ENCODE assay signal across 28 cellular contexts in the genomic region with DNA sequence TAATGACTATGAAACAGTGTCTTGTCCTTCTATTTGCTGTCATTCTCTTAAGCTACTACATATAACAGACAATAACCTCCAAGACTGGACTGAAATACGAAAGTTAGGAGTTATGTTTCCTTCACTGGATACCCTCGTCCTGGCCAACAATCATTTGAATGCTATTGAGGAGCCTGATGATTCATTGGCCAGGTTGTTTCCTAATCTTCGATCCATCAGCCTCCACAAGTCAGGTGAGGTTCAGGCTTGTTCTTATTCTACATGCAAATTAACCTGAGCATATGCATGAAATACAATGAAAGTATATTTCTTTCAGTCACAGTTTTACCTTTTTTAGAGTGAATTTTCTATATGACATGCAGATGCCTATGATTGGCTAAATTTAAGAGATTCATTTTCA.
"Had no signal": no experiment of that assay in that cellular context is flagged by ENCODE, and none has a peak within 500 bp of the region (broad histone marks: within the 10 kb centered on the region; RNA-seq: fewer than 3 reads in every experiment).

No MANE protein-coding gene starts in this region.

- DNase-seq: occipital lobe; ovary; posterior cingulate gyrus; psoas muscle; right cardiac atrium; right lobe of liver; sigmoid colon; small intestine; stimulated activated CD4-positive, alpha-beta T cell treated with anti-CD3 and anti-CD28 coated beads, Interleukin-15, amount 100 ng/mL, for 24 hours; stimulated activated CD4-positive, alpha-beta T cell treated with anti-CD3 and anti-CD28 coated beads, Interleukin-2, amount 100 ng/mL, for 24 hours; stimulated activated CD4-positive, alpha-beta T cell treated with anti-CD3 and anti-CD28 coated beads, Interleukin-2, amount 100 ng/mL, for 48 hours; stimulated activated CD4-positive, alpha-beta T cell treated with anti-CD3 and anti-CD28 coated beads, Interleukin-4, amount 100 ng/mL, for 24 hours; stimulated activated naive B cell treated with anti-CD40 and anti-IgM and Interleukin-4, amounts not matched to agents 10 μg/mL and 1 μg/mL and 100 μg/mL, for 72 hours; stimulated activated naive CD4-positive, alpha-beta T cell treated with Interleukin-2 at 50 U/mL for 16 hours; stomach; thyroid gland; trophoblast cell; upper lobe of left lung had no signal

- FAIRE-seq: small intestine, urothelium cell line had no signal

- H3K27ac Mint-ChIP-seq: nephron; neural progenitor cell; progenitor cell of endocrine pancreas; stimulated activated effector memory CD8-positive, alpha-beta T cell treated with anti-CD3 and anti-CD28 coated beads, Interleukin-12 subunit alpha, Interleukin-12 subunit beta, amount 100 ng/mL, for 72 hours; stimulated activated naive B cell treated with anti-CD40 and anti-IgM and Interleukin-4, amounts not matched to agents 10 μg/mL and 1 μg/mL and 100 μg/mL, for 72 hours; stimulated activated naive CD8-positive, alpha-beta T cell treated with anti-CD3 and anti-CD28 coated beads, Interleukin-15, Interleukin-2, amounts not matched to agents 100 ng/mL and 50 ng/mL, for 24 hours had no signal

- H3K4me3 ChIP-seq: neural progenitor cell, ovary, psoas muscle, right lobe of liver, sigmoid colon, stomach, thoracic aorta, thyroid gland, tibial nerve, upper lobe of left lung, vagina had no signal

- H3K27me3 ChIP-seq: neural progenitor cell, ovary, right lobe of liver, sigmoid colon, stomach, thyroid gland, tibial nerve, upper lobe of left lung, vagina had no signal

- H3K4me1 ChIP-seq: neural progenitor cell, parathyroid adenoma, psoas muscle, right lobe of liver, sigmoid colon, thyroid gland, tibial nerve, vagina had no signal

- H3K9ac ChIP-seq: neural progenitor cell, parathyroid adenoma had no signal

- H3K79me2 ChIP-seq: parathyroid adenoma had no signal

- H3K36me3 ChIP-seq: ovary had no signal

- H3K9me3 Mint-ChIP-seq: nephron; neural progenitor cell; stimulated activated effector memory CD8-positive, alpha-beta T cell treated with anti-CD3 and anti-CD28 coated beads, Interleukin-12 subunit alpha, Interleukin-12 subunit beta, amount 100 ng/mL, for 72 hours; stimulated activated naive B cell treated with anti-CD40 and anti-IgM and Interleukin-4, amounts not matched to agents 10 μg/mL and 1 μg/mL and 100 μg/mL, for 72 hours; stimulated activated naive CD8-positive, alpha-beta T cell treated with anti-CD3 and anti-CD28 coated beads, Interleukin-15, Interleukin-2, amounts not matched to agents 100 ng/mL and 50 ng/mL, for 24 hours had no signal

- H3K27ac ChIP-seq: neural progenitor cell, ovary, parathyroid adenoma, psoas muscle, right lobe of liver, sigmoid colon, stomach, thoracic aorta, thyroid gland, tibial nerve, upper lobe of left lung, vagina had no signal

- H3K27me3 Mint-ChIP-seq: progenitor cell of endocrine pancreas; stimulated activated naive B cell treated with anti-CD40 and anti-IgM and Interleukin-4, amounts not matched to agents 10 μg/mL and 1 μg/mL and 100 μg/mL, for 72 hours; stimulated activated naive CD8-positive, alpha-beta T cell treated with anti-CD3 and anti-CD28 coated beads, Interleukin-15, Interleukin-2, amounts not matched to agents 100 ng/mL and 50 ng/mL, for 24 hours had no signal

- H3K4me3 Mint-ChIP-seq: nephron; neural progenitor cell; stimulated activated effector memory CD8-positive, alpha-beta T cell treated with anti-CD3 and anti-CD28 coated beads, Interleukin-12 subunit alpha, Interleukin-12 subunit beta, amount 100 ng/mL, for 72 hours; stimulated activated naive B cell treated with anti-CD40 and anti-IgM and Interleukin-4, amounts not matched to agents 10 μg/mL and 1 μg/mL and 100 μg/mL, for 72 hours; stimulated activated naive CD8-positive, alpha-beta T cell treated with anti-CD3 and anti-CD28 coated beads, Interleukin-15, Interleukin-2, amounts not matched to agents 100 ng/mL and 50 ng/mL, for 24 hours had no signal

- H3K9me3 ChIP-seq: ovary, psoas muscle, right lobe of liver, sigmoid colon, stomach, thoracic aorta, thyroid gland, tibial nerve, upper lobe of left lung, vagina had no signal

- H3K4me2 ChIP-seq: neural progenitor cell had no signal

- H2AFZ ChIP-seq: neural progenitor cell, parathyroid adenoma had no signal

- H3K4me1 Mint-ChIP-seq: nephron; neural progenitor cell; stimulated activated effector memory CD8-positive, alpha-beta T cell treated with anti-CD3 and anti-CD28 coated beads, Interleukin-12 subunit alpha, Interleukin-12 subunit beta, amount 100 ng/mL, for 72 hours; stimulated activated naive B cell treated with anti-CD40 and anti-IgM and Interleukin-4, amounts not matched to agents 10 μg/mL and 1 μg/mL and 100 μg/mL, for 72 hours had no signal
